ENCODE assay signal across 26 cellular contexts in genomic region chr4:55132775-55133174, GRCh38. TPM values are rescaled to one million over a fixed set of nuclear protein-coding genes. Genes with fewer than 3 reads are reported as not detected.
"Had no signal": no experiment of that assay in that cellular context is flagged by ENCODE, and none has a peak within 500 bp of the region (broad histone marks: within the 10 kb centered on the region; RNA-seq: fewer than 3 reads in every experiment).

No MANE protein-coding gene starts in this region.

- DNase-seq: activated B cell treated with CpG ODN at 0.5 μM for 24 hours; activated CD4-positive, alpha-beta T cell treated with anti-CD3 and anti-CD28 coated beads for 36 hours; activated CD4-positive, alpha-beta T cell treated with anti-CD3 and anti-CD28 coated beads, Interleukin-2, amount 50 U/mL, for 4 hours; activated CD8-positive, alpha-beta memory T cell treated with anti-CD3 and anti-CD28 coated beads for 24 hours; activated CD8-positive, alpha-beta memory T cell treated with anti-CD3 and anti-CD28 coated beads, Interleukin-2, amount 50 U/mL, for 4 hours; activated naive CD4-positive, alpha-beta T cell treated with Interleukin-2 at 50 U/mL for 16 hours; activated naive CD8-positive, alpha-beta T cell treated with anti-CD3 and anti-CD28 coated beads for 36 hours; activated T-cell treated with anti-CD3 and anti-CD28 coated beads, Interleukin-2, amount 50 U/mL, for 24 hours; colonic mucosa; dorsolateral prefrontal cortex; heart left ventricle; left colon; naive B cell; small intestine; stomach; T1000; transverse colon had no signal

- H3K36me3 Mint-ChIP-seq: activated naive CD8-positive, alpha-beta T cell treated with anti-CD3 and anti-CD28 coated beads for 36 hours; memory B cell; naive B cell; stimulated activated memory B cell treated with anti-CD40 and anti-IgM and Interleukin-4, amounts not matched to agents 10 μg/mL and 1 μg/mL and 100 μg/mL, for 72 hours had no signal

- H3K9me3 Mint-ChIP-seq: activated T-cell treated with anti-CD3 and anti-CD28 coated beads, Interleukin-2, amount 50 U/mL, for 24 hours; stimulated activated memory B cell treated with anti-CD40 and anti-IgM and Interleukin-4, amounts not matched to agents 10 μg/mL and 1 μg/mL and 100 μg/mL, for 72 hours; T-helper 1 cell treated with Interleukin-12 subunit alpha and Interleukin-12 subunit beta and Interleukin-4 antibody, amounts not matched to agents 30 μg/mL and 1 μg/mL, for 36 hours had no signal

- H3K27ac ChIP-seq: breast epithelium, colonic mucosa, dorsolateral prefrontal cortex, epithelial cell of prostate, heart left ventricle, stomach, suprapubic skin, transverse colon had no signal

- H3K27ac Mint-ChIP-seq: activated B cell treated with CpG ODN at 0.5 μM for 24 hours; activated CD4-positive, alpha-beta T cell treated with anti-CD3 and anti-CD28 coated beads for 36 hours; activated naive CD8-positive, alpha-beta T cell treated with anti-CD3 and anti-CD28 coated beads for 36 hours; activated T-cell treated with anti-CD3 and anti-CD28 coated beads, Interleukin-2, amount 50 U/mL, for 24 hours; memory B cell; naive B cell; stimulated activated memory B cell treated with anti-CD40 and anti-IgM and Interleukin-4, amounts not matched to agents 10 μg/mL and 1 μg/mL and 100 μg/mL, for 72 hours; T-helper 1 cell treated with Interleukin-12 subunit alpha and Interleukin-12 subunit beta and Interleukin-4 antibody, amounts not matched to agents 30 μg/mL and 1 μg/mL, for 36 hours had no signal

- H3K4me3 ChIP-seq: breast epithelium, colonic mucosa, dorsolateral prefrontal cortex, heart left ventricle, stomach, suprapubic skin, transverse colon had no signal

- ATAC-seq: activated CD4-positive, alpha-beta T cell treated with anti-CD3 and anti-CD28 coated beads for 36 hours; heart left ventricle; left colon; sciatic nerve; stimulated activated memory B cell treated with anti-CD40 and anti-IgM and Interleukin-4, amounts not matched to agents 10 μg/mL and 1 μg/mL and 100 μg/mL, for 72 hours had no signal

- H3K27me3 Mint-ChIP-seq: stimulated activated memory B cell treated with anti-CD40 and anti-IgM and Interleukin-4, amounts not matched to agents 10 μg/mL and 1 μg/mL and 100 μg/mL, for 72 hours had no signal

- H3K27me3 ChIP-seq: breast epithelium, colonic mucosa, heart left ventricle, stomach, suprapubic skin, transverse colon had no signal

- H3K36me3 ChIP-seq: breast epithelium, colonic mucosa, heart left ventricle, stomach, suprapubic skin, transverse colon had no signal

- H3K4me3 Mint-ChIP-seq: activated B cell treated with CpG ODN at 0.5 μM for 24 hours; activated CD4-positive, alpha-beta T cell treated with anti-CD3 and anti-CD28 coated beads for 36 hours; activated naive CD8-positive, alpha-beta T cell treated with anti-CD3 and anti-CD28 coated beads for 36 hours; activated T-cell treated with anti-CD3 and anti-CD28 coated beads, Interleukin-2, amount 50 U/mL, for 24 hours; memory B cell; naive B cell; stimulated activated memory B cell treated with anti-CD40 and anti-IgM and Interleukin-4, amounts not matched to agents 10 μg/mL and 1 μg/mL and 100 μg/mL, for 72 hours; T-helper 1 cell treated with Interleukin-12 subunit alpha and Interleukin-12 subunit beta and Interleukin-4 antibody, amounts not matched to agents 30 μg/mL and 1 μg/mL, for 36 hours had no signal

- H3K4me1 Mint-ChIP-seq: activated B cell treated with CpG ODN at 0.5 μM for 24 hours; activated CD4-positive, alpha-beta T cell treated with anti-CD3 and anti-CD28 coated beads for 36 hours; activated naive CD8-positive, alpha-beta T cell treated with anti-CD3 and anti-CD28 coated beads for 36 hours; memory B cell; naive B cell; stimulated activated memory B cell treated with anti-CD40 and anti-IgM and Interleukin-4, amounts not matched to agents 10 μg/mL and 1 μg/mL and 100 μg/mL, for 72 hours had no signal

- H3K9me3 ChIP-seq: breast epithelium, colonic mucosa, stomach, suprapubic skin, transverse colon had no signal

- H3K4me1 ChIP-seq: breast epithelium, colonic mucosa, heart left ventricle, stomach, suprapubic skin, transverse colon had no signal

RNA-seq across cellular contexts. Expression of gene KDR, which starts 7.4 kb away (rescaled TPM):
- total RNA-seq: activated B cell treated with CpG ODN at 0.5 μM for 24 hours; activated CD4-positive, alpha-beta T cell treated with anti-CD3 and anti-CD28 coated beads for 36 hours had no signal
- polyA plus RNA-seq: keratinocyte, neural cell had no signal
